Comparison of ENCODE assay signal across 9 cellular contexts in genomic region chr11:1640076-1640946, GRCh38. TPM values are rescaled to one million over a fixed set of nuclear protein-coding genes. Genes with fewer than 3 reads are reported as not detected.
DNase-seq lines count a peak whose midpoint lies in the region; ATAC-seq and TF ChIP-seq lines count a peak whose summit lies in the region.
"Had no signal": no experiment of that assay in that cellular context is flagged by ENCODE, and none has a peak within 500 bp of the region (broad histone marks: within the 10 kb centered on the region; RNA-seq: fewer than 3 reads in every experiment).

No MANE protein-coding gene starts in this region.

- H3K36me3 Mint-ChIP-seq in activated CD8-positive, alpha-beta T cell treated with anti-CD3 and anti-CD28 coated beads for 36 hours (ENCODE audit: low read depth): no peaks in the 10 kb centered on the region

- peaks cover 23% of the 10 kb centered on the region for H3K27me3 ChIP-seq in MG63

- CTCF ChIA-PET in activated CD8-positive, alpha-beta T cell treated with anti-CD3 and anti-CD28 coated beads for 36 hours (lab: Charles Lee): interaction anchor here (0.6 to 8.2 kb wide), 26 partner anchors 9 to 504 kb away, joined by 3 to 86 read pairs (median 5); partner anchors contain the start of gene KRTAP5-5

- H3K4me3 Mint-ChIP-seq in activated CD8-positive, alpha-beta T cell treated with anti-CD3 and anti-CD28 coated beads for 36 hours: no peak overlapping the region

- no peaks in the 10 kb centered on the region for H3K9me3 ChIP-seq in MG63

- H3K4me1 Mint-ChIP-seq in activated CD8-positive, alpha-beta T cell treated with anti-CD3 and anti-CD28 coated beads for 36 hours (ENCODE audit: low read depth): no peaks in the 10 kb centered on the region

- peak; percentile 95 for TF ChIP-seq CTCF in activated CD8-positive, alpha-beta T cell treated with anti-CD3 and anti-CD28 coated beads for 36 hours (IDR thresholded peaks at IDR 0.05)

- no peak overlapping the region for H3K27ac Mint-ChIP-seq in activated CD8-positive, alpha-beta T cell treated with anti-CD3 and anti-CD28 coated beads for 36 hours

- H3K9me3 Mint-ChIP-seq in activated CD8-positive, alpha-beta T cell treated with anti-CD3 and anti-CD28 coated beads for 36 hours: no peaks in the 10 kb centered on the region

- H3K27me3 Mint-ChIP-seq in activated CD8-positive, alpha-beta T cell treated with anti-CD3 and anti-CD28 coated beads for 36 hours: peaks cover 9% of the 10 kb centered on the region

- POLR2A ChIA-PET in activated CD8-positive, alpha-beta T cell treated with anti-CD3 and anti-CD28 coated beads for 36 hours (lab: Charles Lee): no interaction called here

- peak; percentile 42 for ATAC-seq in activated CD8-positive, alpha-beta T cell treated with anti-CD3 and anti-CD28 coated beads for 36 hours
- peak; percentile 45 for ATAC-seq in Right ventricle myocardium superior (ENCODE audit: poor library complexity)
- no peak for ATAC-seq in GM21717 (IDR thresholded peaks at IDR 0.05; ENCODE audit: unreplicated experiment)
- no peak for ATAC-seq in GM21515 (IDR thresholded peaks at IDR 0.05; ENCODE audit: unreplicated experiment)

- H3K4me3 ChIP-seq in MG63: no peak overlapping the region

- no peaks in the 10 kb centered on the region for H3K36me3 ChIP-seq in MG63

- intact Hi-C loops in activated CD8-positive, alpha-beta T cell treated with anti-CD3 and anti-CD28 coated beads for 36 hours (cut with micrococcal nuclease): no loop called here
- intact Hi-C loops in Right ventricle myocardium superior (cut with DNase I): no loop called here

- DNase-seq in SIG-M5 treated with dmso at 0.1 percent for 504 hours (lab: John Stamatoyannopoulos, UW; ENCODE audit: unreplicated experiment) (peak; percentile 15), SIG-M5 (lab: John Stamatoyannopoulos, UW) (no peak), MG63 (peak; percentile 30), Right ventricle myocardium superior (no peak)
- DNase-seq in activated CD8-positive, alpha-beta T cell treated with anti-CD3 and anti-CD28 coated beads for 36 hours: peak; percentile 26
- peak; percentile 47 for DNase-seq in stimulated activated CD4-positive, alpha-beta T cell treated with anti-CD3 and anti-CD28 coated beads, Interleukin-15, amount 100 ng/mL, for 24 hours

RNA-seq across cellular contexts. Expression of gene KRTAP5-5, which starts 10.7 kb away (rescaled TPM):
- total RNA-seq in MG63 (2014; rRNA removed; shearing (Covaris generic); ENCODE audit: low replicate concordance): not detected in 2 replicates
- total RNA-seq in activated CD8-positive, alpha-beta T cell treated with anti-CD3 and anti-CD28 coated beads for 36 hours: not detected
- total RNA-seq in Right ventricle myocardium superior: not detected
- total RNA-seq: skeletal muscle tissue had no signal

RNA-seq across cellular contexts. Expression of gene KRTAP5-4, which starts 18.4 kb away (rescaled TPM):
- total RNA-seq in MG63 (2014; rRNA removed; shearing (Covaris generic); ENCODE audit: low replicate concordance): not detected in 2 replicates
- not detected for total RNA-seq in activated CD8-positive, alpha-beta T cell treated with anti-CD3 and anti-CD28 coated beads for 36 hours
- not detected for total RNA-seq in Right ventricle myocardium superior
- total RNA-seq: skeletal muscle tissue had no signal

RNA-seq across cellular contexts. Expression of gene KRTAP5-3, which starts 32.0 kb away (rescaled TPM):
- total RNA-seq in MG63 (2014; rRNA removed; shearing (Covaris generic); ENCODE audit: low replicate concordance): not detected in 2 replicates
- total RNA-seq in activated CD8-positive, alpha-beta T cell treated with anti-CD3 and anti-CD28 coated beads for 36 hours: not detected
- total RNA-seq in Right ventricle myocardium superior: not detected
- total RNA-seq: skeletal muscle tissue had no signal

RNA-seq across cellular contexts. Expression of gene KRTAP5-2, which starts 42.2 kb away (rescaled TPM):
- total RNA-seq in MG63 (2014; rRNA removed; shearing (Covaris generic); ENCODE audit: low replicate concordance): not detected in 2 replicates
- not detected for total RNA-seq in activated CD8-positive, alpha-beta T cell treated with anti-CD3 and anti-CD28 coated beads for 36 hours
- total RNA-seq in Right ventricle myocardium superior: not detected
- total RNA-seq: skeletal muscle tissue had no signal

RNA-seq across cellular contexts. Expression of gene KRTAP5-1, which starts 55.2 kb away (rescaled TPM):
- not detected in 2 replicates for total RNA-seq in MG63 (2014; rRNA removed; shearing (Covaris generic); ENCODE audit: low replicate concordance)
- total RNA-seq in activated CD8-positive, alpha-beta T cell treated with anti-CD3 and anti-CD28 coated beads for 36 hours: not detected
- not detected for total RNA-seq in Right ventricle myocardium superior
- total RNA-seq: skeletal muscle tissue had no signal

Comparison
In these comparisons a context has a peak if more than half of its experiments do, and no peak if none do; other contexts are left out.
1. DNase-seq: peak in SIG-M5 treated with dmso at 0.1 percent for 504 hours (single experiment), MG63 (single experiment), activated CD8-positive, alpha-beta T cell treated with anti-CD3 and anti-CD28 coated beads for 36 hours (single experiment) and stimulated activated CD4-positive, alpha-beta T cell treated with anti-CD3 and anti-CD28 coated beads, Interleukin-15, amount 100 ng/mL, for 24 hours (single experiment); none in SIG-M5 (single experiment) and Right ventricle myocardium superior (single experiment).
2. ATAC-seq: peak in activated CD8-positive, alpha-beta T cell treated with anti-CD3 and anti-CD28 coated beads for 36 hours (single experiment) and Right ventricle myocardium superior (single experiment); none in GM21717 (single experiment) and GM21515 (single experiment).